ENCODE assay signal across 8 cellular contexts in the genomic region with DNA sequence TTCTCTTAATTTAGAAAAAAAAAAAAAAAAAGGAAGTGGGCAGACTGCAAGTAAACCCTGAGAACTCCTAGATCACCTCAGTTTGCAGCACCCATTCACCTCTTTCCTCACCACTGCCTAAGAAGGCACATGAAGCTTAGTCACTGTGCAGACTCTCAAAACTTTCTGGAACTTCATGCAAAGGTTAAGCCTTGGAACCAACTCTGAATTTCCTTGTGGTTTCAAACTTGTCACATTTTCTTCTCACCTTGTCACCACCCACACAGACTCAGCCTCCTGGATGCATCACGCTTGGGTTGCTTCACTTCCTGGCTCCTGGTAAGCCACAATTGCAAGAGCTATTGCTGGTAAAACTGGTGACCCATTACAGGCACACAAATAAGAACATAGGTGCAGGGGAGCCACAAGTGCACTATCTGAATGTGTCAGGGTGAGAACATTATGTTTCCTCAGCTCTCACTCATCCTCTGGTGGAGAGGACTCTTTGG. TPM values are rescaled to one million over a fixed set of nuclear protein-coding genes. Genes with fewer than 3 reads are reported as not detected.
A peak's percentile ranks its signal among the peaks of the same experiment; 100 is the strongest.
DNase-seq lines count a peak whose midpoint lies in the region; ATAC-seq and TF ChIP-seq lines count a peak whose summit lies in the region.

No MANE protein-coding gene starts in this region.

- H3K4me1 ChIP-seq in naive thymus-derived CD4-positive, alpha-beta T cell (ENCODE audit: control insufficient read depth in 2 of 2, insufficient read depth in 2 of 2, low read length in 2 of 2): peaks cover 18 to 21% of the 10 kb centered on the region in 2 donors
- no peaks in the 10 kb centered on the region for H3K4me1 ChIP-seq in aorta (ENCODE audit: control insufficient read depth in 1 of 2, insufficient read depth in 2 of 2, low read length in 2 of 2)
- no peaks in the 10 kb centered on the region for H3K4me1 ChIP-seq in uterus

- peaks cover 0 to 14% (median 2%) of the 10 kb centered on the region in 11 donors for H3K9me3 Mint-ChIP-seq in naive thymus-derived CD4-positive, alpha-beta T cell

- no peaks in the 10 kb centered on the region for H3K36me3 ChIP-seq in naive thymus-derived CD4-positive, alpha-beta T cell (ENCODE audit: control insufficient read depth in 2 of 3, insufficient read depth in 3 of 3, low read length in 3 of 3)
- no peaks in the 10 kb centered on the region for H3K36me3 ChIP-seq in aorta (ENCODE audit: control insufficient read depth in 1 of 2, insufficient read depth in 2 of 2, low read length in 1 of 2)
- H3K36me3 ChIP-seq in uterus: no peaks in the 10 kb centered on the region

- ATAC-seq in GM18508 (IDR thresholded peaks at IDR 0.05; ENCODE audit: insufficient read depth, unreplicated experiment) (peak; percentile 52), HG02885 (IDR thresholded peaks at IDR 0.05; ENCODE audit: poor library complexity, unreplicated experiment) (peak; percentile 76), aorta (ENCODE audit: low FRiP score) (peak; percentile 62)
- ATAC-seq in naive thymus-derived CD4-positive, alpha-beta T cell: peak; percentile 88

- H3K4me1 Mint-ChIP-seq in naive thymus-derived CD4-positive, alpha-beta T cell: peaks cover 6 to 32% (median 25%) of the 10 kb centered on the region in 7 donors

- H3K27me3 ChIP-seq in naive thymus-derived CD4-positive, alpha-beta T cell (ENCODE audit: control insufficient read depth in 2 of 2, insufficient read depth in 2 of 2, low read length in 2 of 2): no peaks in the 10 kb centered on the region
- H3K27me3 ChIP-seq in aorta (ENCODE audit: control insufficient read depth in 1 of 2, insufficient read depth in 2 of 2, low read length in 1 of 2) (no peaks in the 10 kb centered on the region), uterus (no peaks in the 10 kb centered on the region)

- no peak overlapping the region for H3K4me3 ChIP-seq in naive thymus-derived CD4-positive, alpha-beta T cell (ENCODE audit: low read length)
- H3K4me3 ChIP-seq in aorta (ENCODE audit: low read length in 2 of 2) (no peak overlapping the region), uterus (no peak overlapping the region)

- CTCF ChIA-PET in naive thymus-derived CD4-positive, alpha-beta T cell (lab: Charles Lee): no interaction called here

- POLR2A ChIA-PET in naive thymus-derived CD4-positive, alpha-beta T cell (lab: Charles Lee): interaction anchor here (0.7 to 1.1 kb wide), 2 partner anchors 11 to 13 kb away, joined by 3 to 4 read pairs; no protein-coding TSS in a partner anchor

- H3K4me3 Mint-ChIP-seq in naive thymus-derived CD4-positive, alpha-beta T cell: peak overlapping the region; percentile 29 to 82 (median 64)

- H3K27me3 Mint-ChIP-seq in naive thymus-derived CD4-positive, alpha-beta T cell: no peaks in the 10 kb centered on the region

- no peak for TF ChIP-seq POLR2A in uterus (IDR thresholded peaks at IDR 0.05)

- no peaks in the 10 kb centered on the region for H3K9me3 ChIP-seq in naive thymus-derived CD4-positive, alpha-beta T cell (ENCODE audit: control insufficient read depth in 2 of 3, low read length in 3 of 3)
- H3K9me3 ChIP-seq in aorta (ENCODE audit: control insufficient read depth, low read length): peaks cover 3% of the 10 kb centered on the region
- H3K9me3 ChIP-seq in uterus: no peaks in the 10 kb centered on the region

- WGBS in aorta, 2 donors: 47 to 63% methylated on average over 1 of the region's 1 CpG

- DNase-seq in OCI-M1 (lab: John Stamatoyannopoulos, UW) (peak; percentile 72), aorta (no peak), SW 1271 (lab: John Stamatoyannopoulos, UW) (no peak), uterus (no peak)
- DNase-seq in activated effector memory CD4-positive, alpha-beta T cell treated with Interleukin-2 at 50 U/mL for 16 hours: peak; percentile 69
- DNase-seq in naive thymus-derived CD4-positive, alpha-beta T cell: peak in 8 of 9 donors; percentile 34 to 78 (median 57)

- H3K27ac Mint-ChIP-seq in naive thymus-derived CD4-positive, alpha-beta T cell: peak overlapping the region; percentile 8 to 89 (median 84)

- H3K27ac ChIP-seq in naive thymus-derived CD4-positive, alpha-beta T cell (ENCODE audit: low read depth, low read length): peak overlapping the region; percentile 25
- no peak overlapping the region for H3K27ac ChIP-seq in aorta (ENCODE audit: low read depth in 1 of 2, low read length in 2 of 2)
- no peak overlapping the region for H3K27ac ChIP-seq in uterus

- intact Hi-C loops in naive thymus-derived CD4-positive, alpha-beta T cell (cut with micrococcal nuclease): loop anchor here (1.0 to 2.0 kb wide), 2 partner anchors 15 to 23 kb away; a partner anchor contains a TSS
- intact Hi-C loops in aorta (cut with DNase I): no loop called here
- intact Hi-C loops in uterus (cut with DNase I; ENCODE audit: low total_unique reads): no loop called here

- peaks cover 0 to 15% (median 0%) of the 10 kb centered on the region in 5 donors for H3K36me3 Mint-ChIP-seq in naive thymus-derived CD4-positive, alpha-beta T cell

- no peak for TF ChIP-seq CTCF in uterus (IDR thresholded peaks at IDR 0.05)

RNA-seq across cellular contexts. Expression of a gene that starts 15.0 kb away (rescaled TPM):
- 10 to 100 TPM; 16.5 to 52.9 (median 22.6) TPM for total RNA-seq in naive thymus-derived CD4-positive, alpha-beta T cell
- polyA plus RNA-seq in naive thymus-derived CD4-positive, alpha-beta T cell: 10 to 100 TPM; 14.9 to 17.3 TPM
- total RNA-seq in aorta (10 to 100 TPM; 48.8 to 58.5 TPM), uterus (100 to 1,000 TPM in 2 of 4 donors, 10 to 100 TPM in 2; 54.6 to 144 (median 104) TPM)
- 1 to 10 TPM; 4.1 to 6.5 TPM for polyA plus RNA-seq in aorta

RNA-seq across cellular contexts. Expression of a gene that starts 29.9 kb away (rescaled TPM):
- not detected for total RNA-seq in naive thymus-derived CD4-positive, alpha-beta T cell
- polyA plus RNA-seq in naive thymus-derived CD4-positive, alpha-beta T cell: not detected
- not detected for total RNA-seq in aorta
- 1 to 10 TPM in 1 of 2 donors, not detected in 1; 1.9 TPM for polyA plus RNA-seq in aorta
- total RNA-seq in uterus: not detected

Comparison
In these comparisons a context has a peak if more than half of its experiments do, and no peak if none do; other contexts are left out.
1. DNase-seq: peak in OCI-M1 (single experiment), activated effector memory CD4-positive, alpha-beta T cell treated with Interleukin-2 at 50 U/mL for 16 hours (single experiment) and naive thymus-derived CD4-positive, alpha-beta T cell (8 of 9); none in aorta (0 of 2), SW 1271 (0 of 2) and uterus (0 of 2).
2. intact Hi-C loops: an anchor here in naive thymus-derived CD4-positive, alpha-beta T cell (1.0 to 2.0 kb wide); none called in aorta and uterus.
3. Peak in every context shown above with its lines, with median percentiles within 50 percentile points of each other: ATAC-seq.